ENCODE assay signal across 19 cellular contexts in the genomic region with DNA sequence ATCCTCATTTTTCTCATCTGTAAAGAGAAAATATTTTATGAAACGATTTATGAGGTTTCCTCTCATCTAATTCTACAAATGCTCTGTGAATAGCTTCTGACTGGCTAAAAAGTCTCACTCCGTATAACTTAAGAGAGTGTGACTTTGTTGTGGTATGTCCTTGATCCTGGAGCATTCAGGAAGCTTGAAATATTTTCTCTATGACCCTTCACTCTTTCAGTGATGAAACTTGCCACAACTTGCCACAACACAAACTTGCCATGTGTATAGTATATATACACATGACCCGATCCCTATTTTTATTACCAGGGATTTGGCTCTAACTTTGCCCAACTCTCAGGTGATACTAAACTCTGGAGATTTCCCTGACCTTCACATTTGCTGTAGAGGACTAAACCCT.
DNase-seq lines count a peak whose midpoint lies in the region; ATAC-seq, FAIRE-seq and TF ChIP-seq lines count a peak whose summit lies in the region.
"Had no signal": no experiment of that assay in that cellular context is flagged by ENCODE, and none has a peak within 500 bp of the region (broad histone marks: within the 10 kb centered on the region; RNA-seq: fewer than 3 reads in every experiment).

No MANE protein-coding gene starts in this region.

- H3K4me3 Mint-ChIP-seq in activated CD4-positive, alpha-beta T cell treated with anti-CD3 and anti-CD28 coated beads, Interleukin-2, amount 10 ng/mL, durations not matched to agents 24 days and 14 days, result no peak overlapping the region
- no peak overlapping the region for H3K4me3 Mint-ChIP-seq in astrocyte (ENCODE audit: unreplicated experiment)
- H3K4me3 Mint-ChIP-seq: IgD-negative memory B cell had no signal

- dilution Hi-C loops in keratinocyte (cut with MboI; ENCODE audit: extremely low pct_ligation_motif_present, low sequenced_read_pairs), result no loop called here

- H3K27me3 ChIP-seq in astrocyte (ENCODE audit: insufficient read depth, low read length) (no peaks in the 10 kb centered on the region), keratinocyte (ENCODE audit: control insufficient read depth, extremely low read depth, insufficient read depth, low read length) (no peaks in the 10 kb centered on the region)

- H3K4me2 ChIP-seq in astrocyte (ENCODE audit: low read length) (no peak overlapping the region), keratinocyte (ENCODE audit: control insufficient read depth, extremely low read depth, insufficient read depth, low read depth, low read length) (peak overlapping the region; percentile 54)

- no peaks in the 10 kb centered on the region for H3K36me3 ChIP-seq in astrocyte (ENCODE audit: insufficient read depth, low read length)
- H3K36me3 ChIP-seq in keratinocyte (ENCODE audit: control insufficient read depth in 2 of 2, extremely low read depth in 1 of 2, insufficient read depth in 2 of 2, low read length in 2 of 2), result no peaks in the 10 kb centered on the region

- H3K9me3 Mint-ChIP-seq in activated CD4-positive, alpha-beta T cell treated with anti-CD3 and anti-CD28 coated beads, Interleukin-2, amount 10 ng/mL, durations not matched to agents 24 days and 14 days, result no peaks in the 10 kb centered on the region
- H3K9me3 Mint-ChIP-seq in astrocyte (ENCODE audit: unreplicated experiment), result no peaks in the 10 kb centered on the region
- H3K9me3 Mint-ChIP-seq: IgD-negative memory B cell had no signal

- TF ChIP-seq CTCF in astrocyte (IDR thresholded peaks at IDR 0.05; ENCODE audit: insufficient read depth, low read depth, low read length), result no peak
- TF ChIP-seq CTCF in keratinocyte (optimal IDR thresholded peaks at IDR 0.05 in 1 of 3, IDR thresholded peaks at IDR 0.05 in 1 of 3, conservative IDR thresholded peaks at IDR 0.05 in 1 of 3; ENCODE audit: extremely low read depth in 1 of 3, insufficient read depth in 2 of 3, low read length in 3 of 3), result no peak

- H3K27ac Mint-ChIP-seq in activated CD4-positive, alpha-beta T cell treated with anti-CD3 and anti-CD28 coated beads, Interleukin-2, amount 10 ng/mL, durations not matched to agents 24 days and 14 days, result no peak overlapping the region
- peak overlapping the region; percentile 67 for H3K27ac Mint-ChIP-seq in astrocyte (ENCODE audit: unreplicated experiment)
- H3K27ac Mint-ChIP-seq: IgD-negative memory B cell had no signal

- peaks cover 3% of the 10 kb centered on the region for H3K4me1 ChIP-seq in astrocyte (ENCODE audit: insufficient read depth, low read length)
- H3K4me1 ChIP-seq in keratinocyte (ENCODE audit: control insufficient read depth, extremely low read depth, insufficient read depth, low read length), result peaks cover 30% of the 10 kb centered on the region

- no peak overlapping the region for H3K4me3 ChIP-seq in astrocyte (ENCODE audit: insufficient read depth, low read depth, low read length)
- H3K4me3 ChIP-seq in keratinocyte (ENCODE audit: control insufficient read depth in 2 of 3, extremely low read depth in 1 of 3, insufficient read depth in 2 of 3, low read depth in 1 of 3, low read length in 3 of 3), result no peak overlapping the region

- DNase-seq in activated CD4-positive, alpha-beta T cell treated with anti-CD3 and anti-CD28 coated beads, Interleukin-2, amount 10 ng/mL, durations not matched to agents 24 days and 14 days, result peak; percentile 12
- no peak for DNase-seq in activated CD4-positive, alpha-beta T cell treated with anti-CD3 and anti-CD28 coated beads for 4 hours
- DNase-seq in astrocyte (ENCODE audit: low read depth) (no peak), keratinocyte (ENCODE audit: low read depth, low spot score) (no peak), amygdala (lab: John Stamatoyannopoulos, UW) (no peak), NK-92 (lab: John Stamatoyannopoulos, UW; ENCODE audit: unreplicated experiment) (no peak), NCI-H187 treated with DMSO at 0.1 percent for 48 hours (lab: John Stamatoyannopoulos, UW) (no peak)
- DNase-seq: 8988T, C1 segment of cervical spinal cord, DMS 273 treated with DMSO at 0.1 percent for 48 hours, MV-4-11, NCI-H1436 treated with DMSO at 0.1 percent for 48 hours, NCI-H2107, NCI-H69, PC-3 had no signal

- no peak overlapping the region for H3K9ac ChIP-seq in astrocyte (ENCODE audit: low read length)
- no peak overlapping the region for H3K9ac ChIP-seq in keratinocyte (ENCODE audit: control insufficient read depth, extremely low read depth, insufficient read depth, low read length)

- no peak for ATAC-seq in GM21723 (IDR thresholded peaks at IDR 0.05; ENCODE audit: unreplicated experiment)
- ATAC-seq: PC-3, Right ventricle myocardium inferior had no signal

- H3K9me3 ChIP-seq in astrocyte (ENCODE audit: insufficient read depth, low read depth, low read length) (no peaks in the 10 kb centered on the region), keratinocyte (ENCODE audit: control insufficient read depth, low read depth, low read length) (no peaks in the 10 kb centered on the region)

- H4K20me1 ChIP-seq in astrocyte (ENCODE audit: insufficient read depth, low read length) (no peaks in the 10 kb centered on the region), keratinocyte (ENCODE audit: control insufficient read depth, extremely low read depth, insufficient read depth, low read length) (no peaks in the 10 kb centered on the region)

- H3K27ac ChIP-seq in astrocyte (ENCODE audit: low read depth, low read length) (no peak overlapping the region), keratinocyte (ENCODE audit: control insufficient read depth, insufficient read depth, low read length) (peak overlapping the region; percentile 56)

- H3K79me2 ChIP-seq in astrocyte (ENCODE audit: insufficient read depth, low read length) (peaks cover 2% of the 10 kb centered on the region), keratinocyte (ENCODE audit: control insufficient read depth, insufficient read depth, low read length) (no peaks in the 10 kb centered on the region)

- FAIRE-seq in astrocyte (lab: Jason Lieb, UNC) (no peak), keratinocyte (lab: Jason Lieb, UNC) (peak; percentile 95)
- FAIRE-seq: H54 had no signal

- no peaks in the 10 kb centered on the region for H3K36me3 Mint-ChIP-seq in activated CD4-positive, alpha-beta T cell treated with anti-CD3 and anti-CD28 coated beads, Interleukin-2, amount 10 ng/mL, durations not matched to agents 24 days and 14 days (ENCODE audit: low read depth)
- no peaks in the 10 kb centered on the region for H3K36me3 Mint-ChIP-seq in astrocyte (ENCODE audit: low read depth, unreplicated experiment)

- H3K27me3 Mint-ChIP-seq in activated CD4-positive, alpha-beta T cell treated with anti-CD3 and anti-CD28 coated beads, Interleukin-2, amount 10 ng/mL, durations not matched to agents 24 days and 14 days, result peaks cover 19% of the 10 kb centered on the region
- no peaks in the 10 kb centered on the region for H3K27me3 Mint-ChIP-seq in astrocyte (ENCODE audit: low read depth, unreplicated experiment)

- intact Hi-C loops in activated CD4-positive, alpha-beta T cell treated with anti-CD3 and anti-CD28 coated beads, Interleukin-2, amount 10 ng/mL, durations not matched to agents 24 days and 14 days (cut with micrococcal nuclease), result no loop called here

- H2AFZ ChIP-seq in astrocyte (ENCODE audit: low read depth, low read length) (no peak overlapping the region), keratinocyte (ENCODE audit: control insufficient read depth, low read length) (peak overlapping the region; percentile 38)

- peaks cover 2% of the 10 kb centered on the region for H3K4me1 Mint-ChIP-seq in activated CD4-positive, alpha-beta T cell treated with anti-CD3 and anti-CD28 coated beads, Interleukin-2, amount 10 ng/mL, durations not matched to agents 24 days and 14 days
- peaks cover 13% of the 10 kb centered on the region for H3K4me1 Mint-ChIP-seq in astrocyte (ENCODE audit: low read depth, unreplicated experiment)

- H3K9me1 ChIP-seq in keratinocyte (ENCODE audit: control insufficient read depth, extremely low read depth, insufficient read depth, low read length), result no peaks in the 10 kb centered on the region
